Comparison of ENCODE assay signal across 16 cellular contexts in genomic region chr2:160294889-160295288, GRCh38.
DNase-seq lines count a peak whose midpoint lies in the region; ATAC-seq, FAIRE-seq and TF ChIP-seq lines count a peak whose summit lies in the region.
"Had no signal": no experiment of that assay in that cellular context is flagged by ENCODE, and none has a peak within 500 bp of the region (broad histone marks: within the 10 kb centered on the region; RNA-seq: fewer than 3 reads in every experiment).

No MANE protein-coding gene starts in this region.

- no peaks in the 10 kb centered on the region for H3K27me3 ChIP-seq in GM23248 (replicated peaks; ENCODE audit: insufficient read depth)
- H3K27me3 ChIP-seq in colonic mucosa: no peaks in the 10 kb centered on the region
- H3K27me3 ChIP-seq: pancreas had no signal

- H4K20me1 ChIP-seq in GM23248 (ENCODE audit: insufficient read depth): no peaks in the 10 kb centered on the region

- H3K9ac ChIP-seq in GM23248: peak overlapping the region; percentile 69
- no peak overlapping the region for H3K9ac ChIP-seq in colonic mucosa (ENCODE audit: low read depth in 2 of 2, low read length in 2 of 2)

- H3K9me3 ChIP-seq in A549 (no peaks in the 10 kb centered on the region), GM23248 (ENCODE audit: low read depth) (no peaks in the 10 kb centered on the region), colonic mucosa (no peaks in the 10 kb centered on the region)
- H3K9me3 ChIP-seq: pancreas had no signal

- no peak for TF ChIP-seq EP300 in A549 (IDR thresholded peaks at IDR 0.05)

- no peaks in the 10 kb centered on the region for H3K9me2 ChIP-seq in GM23248 (ENCODE audit: insufficient read depth)

- H3K9me3 Mint-ChIP-seq in natural killer cell treated with Interleukin-12 subunit alpha and Interleukin-12 subunit beta and Interleukin-15 and Interleukin-18, amount 100 ng/mL, for 72 hours: no peaks in the 10 kb centered on the region
- H3K9me3 Mint-ChIP-seq: T-helper 1 cell treated with Interleukin-12 subunit alpha and Interleukin-12 subunit beta and Interleukin-4 antibody, amounts not matched to agents 30 μg/mL and 1 μg/mL, for 36 hours had no signal

- H3K27ac ChIP-seq in A549 (peak overlapping the region in 1 of 2 experiments; percentile 74; a peak in 3 of 6 replicates), GM23248 (peak overlapping the region; percentile 98), colonic mucosa (peak overlapping the region; percentile 3)

- peaks cover 79 to 93% of the 10 kb centered on the region in 2 donors for H3K4me1 Mint-ChIP-seq in natural killer cell treated with Interleukin-12 subunit alpha and Interleukin-12 subunit beta and Interleukin-15 and Interleukin-18, amount 100 ng/mL, for 72 hours (ENCODE audit: low read depth in 2 of 2)

- H3K4me3 ChIP-seq in A549 (no peak overlapping the region), GM23248 (peak overlapping the region; percentile 33), colonic mucosa (no peak overlapping the region)
- H3K4me3 ChIP-seq: pancreas had no signal

- in situ Hi-C loops in GM23248 (cut with MboI): no loop called here

- no peak for ATAC-seq in A549
- no peak for ATAC-seq in natural killer cell treated with Interleukin-12 subunit alpha and Interleukin-12 subunit beta and Interleukin-15 and Interleukin-18, amount 100 ng/mL, for 72 hours
- ATAC-seq in activated CD4-positive, CD25-positive, alpha-beta regulatory T cell treated with anti-CD3 and anti-CD28 coated beads, Interleukin-2, amount 50 U/mL, for 24 hours: no peak
- no peak for ATAC-seq in GM21526 (IDR thresholded peaks at IDR 0.05; ENCODE audit: low FRiP score, unreplicated experiment)

- no peak for FAIRE-seq in A549 (lab: Jason Lieb, UNC)
- FAIRE-seq: pancreas had no signal

- H3K4me1 ChIP-seq in A549 (peaks cover 54% of the 10 kb centered on the region), GM23248 (ENCODE audit: insufficient read depth) (peaks cover 86% of the 10 kb centered on the region), colonic mucosa (peaks cover 5% of the 10 kb centered on the region)
- H3K4me1 ChIP-seq: pancreas had no signal

- no peaks in the 10 kb centered on the region for H3K27me3 Mint-ChIP-seq in natural killer cell treated with Interleukin-12 subunit alpha and Interleukin-12 subunit beta and Interleukin-15 and Interleukin-18, amount 100 ng/mL, for 72 hours
- H3K27me3 Mint-ChIP-seq: B cell had no signal

- peak overlapping the region; percentile 62 for H3K4me3 Mint-ChIP-seq in natural killer cell treated with Interleukin-12 subunit alpha and Interleukin-12 subunit beta and Interleukin-15 and Interleukin-18, amount 100 ng/mL, for 72 hours
- H3K4me3 Mint-ChIP-seq: B cell; T-helper 1 cell treated with Interleukin-12 subunit alpha and Interleukin-12 subunit beta and Interleukin-4 antibody, amounts not matched to agents 30 μg/mL and 1 μg/mL, for 36 hours had no signal

- TF ChIP-seq CTCF in A549 (IDR thresholded peaks at IDR 0.05) (no peak), colonic mucosa (IDR thresholded peaks at IDR 0.05) (no peak)

- H2AFZ ChIP-seq in GM23248: no peak overlapping the region

- intact Hi-C loops in colonic mucosa (cut with DNase I): no loop called here

- POLR2A ChIA-PET in A549 (lab: Yijun Ruan, JAX): no interaction called here

- H3K79me2 ChIP-seq in GM23248 (ENCODE audit: insufficient read depth): peaks cover 76% of the 10 kb centered on the region

- DNase-seq in A549 (ENCODE audit: low read depth in 1 of 2, low spot score in 1 of 2) (no peak), GM23248 (no peak), colonic mucosa (no peak), SIG-M5 (lab: John Stamatoyannopoulos, UW) (no peak)
- no peak for DNase-seq in natural killer cell treated with Interleukin-12 subunit alpha and Interleukin-12 subunit beta and Interleukin-15 and Interleukin-18, amount 100 ng/mL, for 72 hours (ENCODE audit: low spot score)
- DNase-seq in effector CD4-positive, alpha-beta T cell: no peak
- DNase-seq: activated gamma-delta T cell treated with Interleukin-2 at 50 U/mL for 16 hours, DMS79, mesendoderm, NCI-H1694, NCI-H524 treated with DMSO at 0.1 percent for 48 hours had no signal

- TF ChIP-seq POLR2A in A549 (IDR thresholded peaks at IDR 0.05; ENCODE audit: low read length): no peak

- CTCF ChIA-PET in A549 (lab: Yijun Ruan, JAX): interaction anchor here (0.6 to 0.9 kb wide), 2 partner anchors 31 to 707 kb away, joined by 3 to 5 read pairs; no protein-coding TSS in a partner anchor

- peaks cover 55% of the 10 kb centered on the region for H3K36me3 Mint-ChIP-seq in natural killer cell treated with Interleukin-12 subunit alpha and Interleukin-12 subunit beta and Interleukin-15 and Interleukin-18, amount 100 ng/mL, for 72 hours

- peaks cover 50% of the 10 kb centered on the region for H3K36me3 ChIP-seq in GM23248 (ENCODE audit: low read depth)
- H3K36me3 ChIP-seq in colonic mucosa: no peaks in the 10 kb centered on the region
- H3K36me3 ChIP-seq: pancreas had no signal

- H3F3A ChIP-seq in GM23248 (ENCODE audit: insufficient read depth): peaks cover 100% of the 10 kb centered on the region

- peak overlapping the region; percentile 86 to 88 for H3K27ac Mint-ChIP-seq in natural killer cell treated with Interleukin-12 subunit alpha and Interleukin-12 subunit beta and Interleukin-15 and Interleukin-18, amount 100 ng/mL, for 72 hours
- H3K27ac Mint-ChIP-seq: B cell; T-helper 1 cell treated with Interleukin-12 subunit alpha and Interleukin-12 subunit beta and Interleukin-4 antibody, amounts not matched to agents 30 μg/mL and 1 μg/mL, for 36 hours had no signal

- TF ChIP-seq RAD21 in A549 (conservative IDR thresholded peaks at IDR 0.05 in 1 of 2, IDR thresholded peaks at IDR 0.05 in 1 of 2): no peak

- H3K4me2 ChIP-seq in A549 (peak overlapping the region; percentile 43), GM23248 (ENCODE audit: unreplicated experiment) (peak overlapping the region; percentile 76)

TF ChIP-seq in A549, 52 proteins besides CTCF, POLR2A, EP300 and RAD21:
- TF ChIP-seq EHMT2 (IDR thresholded peaks at IDR 0.05; ENCODE audit: low read depth) (no peak), CHD2 (IDR thresholded peaks at IDR 0.05; ENCODE audit: low read length, partially characterized antibody) (no peak), RCOR1 (IDR thresholded peaks at IDR 0.05; ENCODE audit: low read depth, low read length) (no peak), KDM1A (IDR thresholded peaks at IDR 0.05; ENCODE audit: low read depth) (no peak), EHF (CRISPR knock-in tag; IDR thresholded peaks at IDR 0.05) (no peak), KDM5A (IDR thresholded peaks at IDR 0.05) (no peak), E2F6 (IDR thresholded peaks at IDR 0.05; ENCODE audit: borderline replicate concordance, low read depth) (no peak), RFX5 (IDR thresholded peaks at IDR 0.05) (no peak), JUN (IDR thresholded peaks at IDR 0.05) (no peak), HDAC2 (IDR thresholded peaks at IDR 0.05) (no peak), ZC3H11A (IDR thresholded peaks at IDR 0.05) (no peak), MYC (IDR thresholded peaks at IDR 0.05; ENCODE audit: borderline replicate concordance, low read length) (no peak), HEYL (CRISPR knock-in tag; IDR thresholded peaks at IDR 0.05) (no peak), GATA3 (IDR thresholded peaks at IDR 0.05; ENCODE audit: borderline replicate concordance) (no peak), HOXA7 (CRISPR knock-in tag; IDR thresholded peaks at IDR 0.05) (no peak), CEBPB (IDR thresholded peaks at IDR 0.05) (no peak), ZNF302 (CRISPR knock-in tag; IDR thresholded peaks at IDR 0.05) (no peak), MAZ (IDR thresholded peaks at IDR 0.05; ENCODE audit: borderline replicate concordance, low read depth, low read length) (no peak)
- TF ChIP-seq, protein P1, sequence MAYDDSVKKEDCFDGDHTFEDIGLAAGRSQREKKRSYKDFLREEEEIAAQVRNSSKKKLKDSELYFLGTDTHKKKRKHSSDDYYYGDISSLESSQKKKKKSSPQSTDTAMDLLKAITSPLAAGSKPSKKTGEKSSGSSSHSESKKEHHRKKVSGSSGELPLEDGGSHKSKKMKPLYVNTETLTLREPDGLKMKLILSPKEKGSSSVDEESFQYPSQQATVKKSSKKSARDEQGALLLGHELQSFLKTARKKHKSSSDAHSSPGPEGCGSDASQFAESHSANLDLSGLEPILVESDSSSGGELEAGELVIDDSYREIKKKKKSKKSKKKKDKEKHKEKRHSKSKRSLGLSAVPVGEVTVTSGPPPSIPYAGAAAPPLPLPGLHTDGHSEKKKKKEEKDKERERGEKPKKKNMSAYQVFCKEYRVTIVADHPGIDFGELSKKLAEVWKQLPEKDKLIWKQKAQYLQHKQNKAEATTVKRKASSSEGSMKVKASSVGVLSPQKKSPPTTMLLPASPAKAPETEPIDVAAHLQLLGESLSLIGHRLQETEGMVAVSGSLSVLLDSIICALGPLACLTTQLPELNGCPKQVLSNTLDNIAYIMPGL (CRISPR knock-in tag; IDR thresholded peaks at IDR 0.05; ENCODE audit: borderline replicate concordance): no peak
TF ChIP-seq in A549: peak in this region for 0.
